27 cellular contexts compared by ENCODE assay signal in the genomic region with DNA sequence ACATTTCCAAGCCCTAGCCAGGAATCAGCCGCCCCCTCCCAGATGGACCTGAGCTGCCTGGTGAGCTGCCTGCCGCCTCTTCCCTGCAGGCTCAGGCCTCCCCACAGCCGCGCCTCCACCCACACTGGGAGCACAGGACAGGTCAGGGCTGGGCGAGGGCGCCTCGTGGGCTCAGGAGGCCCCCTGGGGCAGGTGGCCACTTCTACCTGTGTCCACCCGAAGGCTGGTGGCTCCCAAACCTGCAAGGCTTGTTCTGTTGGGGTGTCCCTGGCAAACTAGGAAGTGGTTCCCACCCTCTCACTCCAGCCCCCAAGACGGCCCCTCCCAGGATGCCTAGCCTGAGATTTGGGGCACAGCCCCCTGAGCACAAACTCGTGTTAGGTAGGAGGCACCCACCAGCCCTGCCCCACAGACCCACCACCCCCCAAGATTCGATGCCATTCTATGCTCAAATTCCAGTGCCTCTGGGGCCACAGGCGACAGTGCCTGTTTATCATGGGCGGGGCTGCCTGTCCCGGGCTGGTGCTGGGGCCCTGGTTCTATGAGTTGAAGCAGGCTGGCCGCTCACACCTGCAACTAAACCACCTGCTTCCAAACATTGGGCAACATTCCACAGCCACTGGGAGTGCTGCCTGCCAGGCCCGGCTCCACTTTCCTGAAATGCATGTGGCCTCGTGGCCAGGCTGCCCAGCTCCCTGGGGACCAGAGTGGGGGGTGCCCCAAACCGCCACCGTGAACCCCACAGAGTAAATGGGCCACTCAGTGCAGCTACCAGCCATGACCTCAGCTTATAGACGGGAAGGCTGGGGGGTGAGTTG. TPM values are rescaled to one million over a fixed set of nuclear protein-coding genes. Genes with fewer than 3 reads are reported as not detected.
A peak's percentile ranks its signal among the peaks of the same experiment; 100 is the strongest.
DNase-seq lines count a peak whose midpoint lies in the region; ATAC-seq and TF ChIP-seq lines count a peak whose summit lies in the region.
"Had no signal": no experiment of that assay in that cellular context is flagged by ENCODE, and none has a peak within 500 bp of the region (broad histone marks: within the 10 kb centered on the region; RNA-seq: fewer than 3 reads in every experiment).

No MANE protein-coding gene starts in this region.

- H3K4me1 ChIP-seq in left ventricle myocardium inferior: peaks cover 21% of the 10 kb centered on the region
- H3K4me1 ChIP-seq in colonic mucosa: no peaks in the 10 kb centered on the region
- H3K4me1 ChIP-seq: psoas muscle had no signal

- H3K36me3 ChIP-seq in left ventricle myocardium inferior: no peaks in the 10 kb centered on the region
- H3K36me3 ChIP-seq in colonic mucosa: no peaks in the 10 kb centered on the region
- H3K36me3 ChIP-seq: adrenal gland, gastrocnemius medialis, WERI-Rb-1 had no signal

- H3K9me3 ChIP-seq in left ventricle myocardium inferior (replicated peaks) (no peaks in the 10 kb centered on the region), colonic mucosa (no peaks in the 10 kb centered on the region)
- H3K9me3 ChIP-seq: adrenal gland, gastrocnemius medialis, psoas muscle, SK-N-SH had no signal

- peaks cover 5% of the 10 kb centered on the region for H3K4me1 Mint-ChIP-seq in type B pancreatic cell (ENCODE audit: unreplicated experiment)
- H3K4me1 Mint-ChIP-seq: endodermal cell had no signal

- H3K27ac ChIP-seq in left ventricle myocardium inferior (replicated peaks) (no peak overlapping the region), caudate nucleus (ENCODE audit: low read depth, low read length) (peak overlapping the region; percentile 85), colonic mucosa (no peak overlapping the region)
- H3K27ac ChIP-seq: adrenal gland, gastrocnemius medialis, psoas muscle, WERI-Rb-1 had no signal

- TF ChIP-seq CTCF in left ventricle myocardium inferior (IDR thresholded peaks at IDR 0.05; ENCODE audit: borderline replicate concordance) (no peak), type B pancreatic cell (conservative IDR thresholded peaks at IDR 0.05) (no peak), colonic mucosa (IDR thresholded peaks at IDR 0.05) (no peak)

- H3K27me3 Mint-ChIP-seq in type B pancreatic cell: peaks cover 14% of the 10 kb centered on the region

- no peaks in the 10 kb centered on the region for H3K9me3 Mint-ChIP-seq in type B pancreatic cell
- H3K9me3 Mint-ChIP-seq: activated T-cell treated with anti-CD3 and anti-CD28 coated beads, Interleukin-2, amount 50 U/mL, for 72 hours; endodermal cell; H9; IgD-negative memory B cell; T-helper 2 cell treated with Interferon-gamma antibody and Interleukin-4, amounts not matched to agents 5 μg/mL and 100 μg/mL, for 36 hours had no signal

- no peaks in the 10 kb centered on the region for H3K36me3 Mint-ChIP-seq in type B pancreatic cell
- H3K36me3 Mint-ChIP-seq: activated CD8-positive, alpha-beta memory T cell treated with anti-CD3 and anti-CD28 coated beads, Interleukin-2, amount 10 ng/mL, durations not matched to agents 7 days and 5 days; IgD-negative memory B cell had no signal

- H3K9ac ChIP-seq in colonic mucosa (ENCODE audit: low read depth in 2 of 2, low read length in 2 of 2): no peak overlapping the region
- H3K9ac ChIP-seq: SK-N-SH had no signal

- peak; percentile 57 for DNase-seq in Right ventricle myocardium inferior (ENCODE audit: missing footprints)
- DNase-seq in left ventricle myocardium inferior: no peak
- DNase-seq in caudate nucleus (lab: John Stamatoyannopoulos, UW): no peak
- no peak for DNase-seq in left lobe of liver (ENCODE audit: low spot score)
- no peak for DNase-seq in type B pancreatic cell (ENCODE audit: extremely low spot score, unreplicated experiment)
- DNase-seq in colonic mucosa: no peak
- no peak for DNase-seq in NCI-H2029 treated with DMSO at 0.1 percent for 48 hours (lab: John Stamatoyannopoulos, UW)
- DNase-seq in COLO668 (lab: John Stamatoyannopoulos, UW; ENCODE audit: unreplicated experiment): no peak
- DNase-seq: activated CD4-positive, alpha-beta T cell treated with anti-CD3 and anti-CD28 coated beads, Interleukin-2, amount 50 U/mL, for 1 hour; activated CD8-positive, alpha-beta memory T cell treated with anti-CD3 and anti-CD28 coated beads, Interleukin-2, amount 10 ng/mL, durations not matched to agents 7 days and 5 days; activated naive CD4-positive, alpha-beta T cell treated with Interleukin-2 at 50 U/mL for 16 hours; activated T-cell treated with anti-CD3 and anti-CD28 coated beads, Interleukin-2, amount 50 U/mL, for 72 hours; adrenal gland; cortex of kidney; endodermal cell; gastrocnemius medialis; H9; hippocampal formation; mammary epithelial cell; NCI-H1105 treated with DMSO at 0.1 percent for 48 hours; NCI-H2081 treated with DMSO at 0.1 percent for 48 hours; psoas muscle; WERI-Rb-1 had no signal

- intact Hi-C loops in Right ventricle myocardium inferior (cut with DNase I): loop anchor here (5.0 to 10.0 kb wide), 2 partner anchors 120 to 167 kb away; no protein-coding TSS in a partner anchor
- intact Hi-C loops in left ventricle myocardium inferior (cut with micrococcal nuclease): no loop called here
- intact Hi-C loops in colonic mucosa (cut with DNase I): no loop called here

- H3K27me3 ChIP-seq in left ventricle myocardium inferior (ENCODE audit: low read depth): peaks cover 59% of the 10 kb centered on the region
- peaks cover 14% of the 10 kb centered on the region for H3K27me3 ChIP-seq in colonic mucosa

- no peak overlapping the region for H3K4me3 Mint-ChIP-seq in type B pancreatic cell
- H3K4me3 Mint-ChIP-seq: activated CD8-positive, alpha-beta memory T cell treated with anti-CD3 and anti-CD28 coated beads, Interleukin-2, amount 10 ng/mL, durations not matched to agents 7 days and 5 days; activated T-cell treated with anti-CD3 and anti-CD28 coated beads, Interleukin-2, amount 50 U/mL, for 72 hours; B cell; endodermal cell; H9; IgD-negative memory B cell; T-helper 2 cell treated with Interferon-gamma antibody and Interleukin-4, amounts not matched to agents 5 μg/mL and 100 μg/mL, for 36 hours had no signal

- H3K4me3 ChIP-seq in left ventricle myocardium inferior (no peak overlapping the region), colonic mucosa (no peak overlapping the region)
- H3K4me3 ChIP-seq: adrenal gland, gastrocnemius medialis, psoas muscle had no signal

- ATAC-seq in Right ventricle myocardium inferior: no peak
- ATAC-seq in left lobe of liver: peak; percentile 18
- ATAC-seq: activated CD8-positive, alpha-beta memory T cell treated with anti-CD3 and anti-CD28 coated beads, Interleukin-2, amount 10 ng/mL, durations not matched to agents 7 days and 5 days; activated T-cell treated with anti-CD3 and anti-CD28 coated beads, Interleukin-2, amount 50 U/mL, for 72 hours; gastrocnemius medialis; psoas muscle had no signal

- peak overlapping the region; percentile 53 for H3K27ac Mint-ChIP-seq in type B pancreatic cell
- H3K27ac Mint-ChIP-seq: activated CD8-positive, alpha-beta memory T cell treated with anti-CD3 and anti-CD28 coated beads, Interleukin-2, amount 10 ng/mL, durations not matched to agents 7 days and 5 days; activated T-cell treated with anti-CD3 and anti-CD28 coated beads, Interleukin-2, amount 50 U/mL, for 72 hours; B cell; endodermal cell; IgD-negative memory B cell; T-helper 2 cell treated with Interferon-gamma antibody and Interleukin-4, amounts not matched to agents 5 μg/mL and 100 μg/mL, for 36 hours had no signal

RNA-seq across cellular contexts. Expression of a gene that starts 6.8 kb away (rescaled TPM):
- 0.73 TPM for total RNA-seq in Right ventricle myocardium inferior
- total RNA-seq in left ventricle myocardium inferior: 0.77 TPM
- total RNA-seq in left lobe of liver: 1.1 TPM
- total RNA-seq in type B pancreatic cell (ENCODE audit: low replicate concordance): 14.1 and 26.8 TPM in 2 replicates
- 1 to 10 TPM; 1.3 to 1.9 TPM for total RNA-seq in colonic mucosa
- total RNA-seq: activated CD8-positive, alpha-beta memory T cell treated with anti-CD3 and anti-CD28 coated beads, Interleukin-2, amount 10 ng/mL, durations not matched to agents 7 days and 5 days; activated T-cell treated with anti-CD3 and anti-CD28 coated beads, Interleukin-2, amount 50 U/mL, for 72 hours had no signal

RNA-seq across cellular contexts. Expression of a gene that starts 59.4 kb away (rescaled TPM):
- total RNA-seq in Right ventricle myocardium inferior (49.3 TPM), left ventricle myocardium inferior (57.4 TPM), left lobe of liver (40.3 TPM), type B pancreatic cell (ENCODE audit: low replicate concordance) (80.0 and 99.3 TPM in 2 replicates), colonic mucosa (10 to 100 TPM; 20.3 to 31.9 TPM)
